1 cellular context compared by ENCODE assay signal in genomic region chr11:114284914-114285313, GRCh38.
TF ChIP-seq lines count a peak whose summit lies in the region.

No MANE protein-coding gene starts in this region.

TF ChIP-seq in GM23338, 12 proteins besides CTCF, POLR2A, EP300 and RAD21 (continued from another document):
- TF ChIP-seq, protein P1, sequence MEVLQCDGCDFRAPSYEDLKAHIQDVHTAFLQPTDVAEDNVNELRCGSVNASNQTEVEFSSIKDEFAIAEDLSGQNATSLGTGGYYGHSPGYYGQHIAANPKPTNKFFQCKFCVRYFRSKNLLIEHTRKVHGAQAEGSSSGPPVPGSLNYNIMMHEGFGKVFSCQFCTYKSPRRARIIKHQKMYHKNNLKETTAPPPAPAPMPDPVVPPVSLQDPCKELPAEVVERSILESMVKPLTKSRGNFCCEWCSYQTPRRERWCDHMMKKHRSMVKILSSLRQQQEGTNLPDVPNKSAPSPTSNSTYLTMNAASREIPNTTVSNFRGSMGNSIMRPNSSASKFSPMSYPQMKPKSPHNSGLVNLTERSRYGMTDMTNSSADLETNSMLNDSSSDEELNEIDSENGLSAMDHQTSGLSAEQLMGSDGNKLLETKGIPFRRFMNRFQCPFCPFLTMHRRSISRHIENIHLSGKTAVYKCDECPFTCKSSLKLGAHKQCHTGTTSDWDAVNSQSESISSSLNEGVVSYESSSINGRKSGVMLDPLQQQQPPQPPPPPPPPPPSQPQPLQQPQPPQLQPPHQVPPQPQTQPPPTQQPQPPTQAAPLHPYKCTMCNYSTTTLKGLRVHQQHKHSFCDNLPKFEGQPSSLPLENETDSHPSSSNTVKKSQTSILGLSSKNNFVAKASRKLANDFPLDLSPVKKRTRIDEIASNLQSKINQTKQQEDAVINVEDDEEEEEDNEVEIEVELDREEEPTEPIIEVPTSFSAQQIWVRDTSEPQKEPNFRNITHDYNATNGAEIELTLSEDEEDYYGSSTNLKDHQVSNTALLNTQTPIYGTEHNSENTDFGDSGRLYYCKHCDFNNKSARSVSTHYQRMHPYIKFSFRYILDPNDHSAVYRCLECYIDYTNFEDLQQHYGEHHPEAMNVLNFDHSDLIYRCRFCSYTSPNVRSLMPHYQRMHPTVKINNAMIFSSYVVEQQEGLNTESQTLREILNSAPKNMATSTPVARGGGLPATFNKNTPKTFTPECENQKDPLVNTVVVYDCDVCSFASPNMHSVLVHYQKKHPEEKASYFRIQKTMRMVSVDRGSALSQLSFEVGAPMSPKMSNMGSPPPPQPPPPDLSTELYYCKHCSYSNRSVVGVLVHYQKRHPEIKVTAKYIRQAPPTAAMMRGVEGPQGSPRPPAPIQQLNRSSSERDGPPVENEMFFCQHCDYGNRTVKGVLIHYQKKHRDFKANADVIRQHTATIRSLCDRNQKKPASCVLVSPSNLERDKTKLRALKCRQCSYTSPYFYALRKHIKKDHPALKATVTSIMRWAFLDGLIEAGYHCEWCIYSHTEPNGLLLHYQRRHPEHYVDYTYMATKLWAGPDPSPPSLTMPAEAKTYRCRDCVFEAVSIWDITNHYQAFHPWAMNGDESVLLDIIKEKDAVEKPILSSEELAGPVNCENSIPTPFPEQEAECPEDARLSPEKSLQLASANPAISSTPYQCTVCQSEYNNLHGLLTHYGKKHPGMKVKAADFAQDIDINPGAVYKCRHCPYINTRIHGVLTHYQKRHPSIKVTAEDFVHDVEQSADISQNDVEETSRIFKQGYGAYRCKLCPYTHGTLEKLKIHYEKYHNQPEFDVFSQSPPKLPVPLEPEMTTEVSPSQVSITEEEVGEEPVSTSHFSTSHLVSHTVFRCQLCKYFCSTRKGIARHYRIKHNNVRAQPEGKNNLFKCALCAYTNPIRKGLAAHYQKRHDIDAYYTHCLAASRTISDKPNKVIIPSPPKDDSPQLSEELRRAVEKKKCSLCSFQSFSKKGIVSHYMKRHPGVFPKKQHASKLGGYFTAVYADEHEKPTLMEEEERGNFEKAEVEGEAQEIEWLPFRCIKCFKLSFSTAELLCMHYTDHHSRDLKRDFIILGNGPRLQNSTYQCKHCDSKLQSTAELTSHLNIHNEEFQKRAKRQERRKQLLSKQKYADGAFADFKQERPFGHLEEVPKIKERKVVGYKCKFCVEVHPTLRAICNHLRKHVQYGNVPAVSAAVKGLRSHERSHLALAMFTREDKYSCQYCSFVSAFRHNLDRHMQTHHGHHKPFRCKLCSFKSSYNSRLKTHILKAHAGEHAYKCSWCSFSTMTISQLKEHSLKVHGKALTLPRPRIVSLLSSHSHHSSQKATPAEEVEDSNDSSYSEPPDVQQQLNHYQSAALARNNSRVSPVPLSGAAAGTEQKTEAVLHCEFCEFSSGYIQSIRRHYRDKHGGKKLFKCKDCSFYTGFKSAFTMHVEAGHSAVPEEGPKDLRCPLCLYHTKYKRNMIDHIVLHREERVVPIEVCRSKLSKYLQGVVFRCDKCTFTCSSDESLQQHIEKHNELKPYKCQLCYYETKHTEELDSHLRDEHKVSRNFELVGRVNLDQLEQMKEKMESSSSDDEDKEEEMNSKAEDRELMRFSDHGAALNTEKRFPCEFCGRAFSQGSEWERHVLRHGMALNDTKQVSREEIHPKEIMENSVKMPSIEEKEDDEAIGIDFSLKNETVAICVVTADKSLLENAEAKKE (CRISPR knock-in tag; IDR thresholded peaks at IDR 0.05): no peak
- TF ChIP-seq EZH2phosphoT487 (IDR thresholded peaks at IDR 0.05; ENCODE audit: unreplicated experiment) (no peak), POLR2AphosphoS5 (IDR thresholded peaks at IDR 0.05; ENCODE audit: low read depth) (no peak), ZNF114 (CRISPR knock-in tag; IDR thresholded peaks at IDR 0.05) (no peak), ZNF331 (CRISPR knock-in tag; IDR thresholded peaks at IDR 0.05; ENCODE audit: low read depth) (no peak), JUNB (IDR thresholded peaks at IDR 0.05; ENCODE audit: unreplicated experiment) (no peak), NANOG (IDR thresholded peaks at IDR 0.05; ENCODE audit: borderline replicate concordance) (no peak), CREB1 (CRISPR knock-in tag; IDR thresholded peaks at IDR 0.05; ENCODE audit: low read depth) (no peak), EZH2 (IDR thresholded peaks at IDR 0.05; ENCODE audit: low read depth, unreplicated experiment) (no peak), STAT1 (IDR thresholded peaks at IDR 0.05; ENCODE audit: unreplicated experiment) (no peak)
- TF ChIP-seq, protein P2, sequence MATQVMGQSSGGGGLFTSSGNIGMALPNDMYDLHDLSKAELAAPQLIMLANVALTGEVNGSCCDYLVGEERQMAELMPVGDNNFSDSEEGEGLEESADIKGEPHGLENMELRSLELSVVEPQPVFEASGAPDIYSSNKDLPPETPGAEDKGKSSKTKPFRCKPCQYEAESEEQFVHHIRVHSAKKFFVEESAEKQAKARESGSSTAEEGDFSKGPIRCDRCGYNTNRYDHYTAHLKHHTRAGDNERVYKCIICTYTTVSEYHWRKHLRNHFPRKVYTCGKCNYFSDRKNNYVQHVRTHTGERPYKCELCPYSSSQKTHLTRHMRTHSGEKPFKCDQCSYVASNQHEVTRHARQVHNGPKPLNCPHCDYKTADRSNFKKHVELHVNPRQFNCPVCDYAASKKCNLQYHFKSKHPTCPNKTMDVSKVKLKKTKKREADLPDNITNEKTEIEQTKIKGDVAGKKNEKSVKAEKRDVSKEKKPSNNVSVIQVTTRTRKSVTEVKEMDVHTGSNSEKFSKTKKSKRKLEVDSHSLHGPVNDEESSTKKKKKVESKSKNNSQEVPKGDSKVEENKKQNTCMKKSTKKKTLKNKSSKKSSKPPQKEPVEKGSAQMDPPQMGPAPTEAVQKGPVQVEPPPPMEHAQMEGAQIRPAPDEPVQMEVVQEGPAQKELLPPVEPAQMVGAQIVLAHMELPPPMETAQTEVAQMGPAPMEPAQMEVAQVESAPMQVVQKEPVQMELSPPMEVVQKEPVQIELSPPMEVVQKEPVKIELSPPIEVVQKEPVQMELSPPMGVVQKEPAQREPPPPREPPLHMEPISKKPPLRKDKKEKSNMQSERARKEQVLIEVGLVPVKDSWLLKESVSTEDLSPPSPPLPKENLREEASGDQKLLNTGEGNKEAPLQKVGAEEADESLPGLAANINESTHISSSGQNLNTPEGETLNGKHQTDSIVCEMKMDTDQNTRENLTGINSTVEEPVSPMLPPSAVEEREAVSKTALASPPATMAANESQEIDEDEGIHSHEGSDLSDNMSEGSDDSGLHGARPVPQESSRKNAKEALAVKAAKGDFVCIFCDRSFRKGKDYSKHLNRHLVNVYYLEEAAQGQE (IDR thresholded peaks at IDR 0.05; ENCODE audit: unreplicated experiment): no peak
